ENCODE assay signal across 1 cellular context in the genomic region with DNA sequence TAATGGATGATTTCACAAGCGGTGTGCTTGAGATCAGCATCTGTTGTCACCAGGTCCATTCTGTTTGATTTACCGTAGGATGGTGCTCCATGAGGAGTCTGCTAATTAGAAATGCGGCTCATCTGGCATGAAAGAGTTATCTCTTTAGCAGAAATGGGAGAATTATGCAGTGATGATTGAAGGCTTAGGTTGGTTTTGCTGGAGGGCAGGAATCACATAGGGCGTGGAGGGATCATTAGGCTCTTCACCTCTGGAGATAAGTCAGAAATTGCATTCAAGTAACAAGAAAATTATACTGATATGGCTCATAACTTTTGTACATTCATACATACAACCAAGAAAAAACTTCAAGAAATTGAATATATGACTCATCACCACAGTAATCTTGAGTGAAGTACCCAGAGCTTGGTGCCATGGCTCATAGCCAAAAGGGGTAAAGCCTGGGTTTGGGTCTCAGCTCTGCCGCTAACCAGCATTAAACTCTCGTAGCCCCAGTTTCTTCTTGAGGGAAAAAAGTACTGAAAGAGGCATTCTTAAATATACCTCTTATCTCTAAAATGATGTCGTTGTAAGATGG.
TF ChIP-seq lines count a peak whose summit lies in the region.

No MANE protein-coding gene starts in this region.

TF ChIP-seq in A549, 52 proteins besides CTCF, POLR2A, EP300 and RAD21 (continued from another document):
- TF ChIP-seq MYC (IDR thresholded peaks at IDR 0.05; ENCODE audit: borderline replicate concordance, low read length) (no peak), FOSL2 (IDR thresholded peaks at IDR 0.05) (0 out of 2 replicates have a peak, but pooled peaks have one; percentile 22), FOSL2 (CRISPR knock-in tag; IDR thresholded peaks at IDR 0.05) (peak; percentile 94), HOXB13 (CRISPR knock-in tag; IDR thresholded peaks at IDR 0.05; ENCODE audit: low read depth) (no peak), MAFK (IDR thresholded peaks at IDR 0.05; ENCODE audit: partially characterized antibody) (no peak), CHD4 (IDR thresholded peaks at IDR 0.05; ENCODE audit: borderline replicate concordance) (no peak), NR3C1 (IDR thresholded peaks at IDR 0.05) (no peak)
